ENCODE assay signal across 18 cellular contexts in genomic region chr20:41125530-41126457, GRCh38. TPM values are rescaled to one million over a fixed set of nuclear protein-coding genes. Genes with fewer than 3 reads are reported as not detected.
A peak's percentile ranks its signal among the peaks of the same experiment; 100 is the strongest.
DNase-seq lines count a peak whose midpoint lies in the region; ATAC-seq lines count a peak whose summit lies in the region.
"Had no signal": no experiment of that assay in that cellular context is flagged by ENCODE, and none has a peak within 500 bp of the region (broad histone marks: within the 10 kb centered on the region; RNA-seq: fewer than 3 reads in every experiment).

No MANE protein-coding gene starts in this region.

- H3K36me3 ChIP-seq in CD4-positive, CD25-positive, alpha-beta regulatory T cell (ENCODE audit: control insufficient read depth, insufficient read depth, low read length) = peaks cover 38% of the 10 kb centered on the region
- H3K36me3 ChIP-seq in CD4-positive, alpha-beta memory T cell (ENCODE audit: insufficient read depth, low read length) = peaks cover 35% of the 10 kb centered on the region

- intact Hi-C loops in CD4-positive, alpha-beta memory T cell (cut with micrococcal nuclease) = no loop called here

- H3K27ac Mint-ChIP-seq in CD4-positive, CD25-positive, alpha-beta regulatory T cell = peak overlapping the region; percentile 1 to 76 (median 11)
- H3K27ac Mint-ChIP-seq in CD4-positive, alpha-beta memory T cell = peak overlapping the region in 5 of 7 donors; percentile 7 to 91 (median 42)
- peak overlapping the region; percentile 27 for H3K27ac Mint-ChIP-seq in activated naive CD8-positive, alpha-beta T cell treated with anti-CD3 and anti-CD28 coated beads for 36 hours
- H3K27ac Mint-ChIP-seq in memory B cell = peak overlapping the region; percentile 35

- no peak overlapping the region for H3K4me3 Mint-ChIP-seq in CD4-positive, CD25-positive, alpha-beta regulatory T cell
- no peak overlapping the region for H3K4me3 Mint-ChIP-seq in CD4-positive, alpha-beta memory T cell
- H3K4me3 Mint-ChIP-seq in activated naive CD8-positive, alpha-beta T cell treated with anti-CD3 and anti-CD28 coated beads for 36 hours = no peak overlapping the region
- no peak overlapping the region for H3K4me3 Mint-ChIP-seq in memory B cell

- POLR2A ChIA-PET in CD4-positive, alpha-beta memory T cell (lab: Charles Lee; ENCODE audit: partially characterized antibody) = no interaction called here

- no peak for ATAC-seq in CD4-positive, CD25-positive, alpha-beta regulatory T cell (ENCODE audit: low read depth in 2 of 2)
- ATAC-seq in memory B cell (ENCODE audit: low read depth) = no peak
- ATAC-seq in HG02852 (IDR thresholded peaks at IDR 0.05; ENCODE audit: unreplicated experiment) = no peak
- ATAC-seq: foreskin keratinocyte, left lung had no signal

- peaks cover 48% of the 10 kb centered on the region for H3K36me3 Mint-ChIP-seq in CD4-positive, CD25-positive, alpha-beta regulatory T cell
- peaks cover 37 to 54% of the 10 kb centered on the region in 2 donors for H3K36me3 Mint-ChIP-seq in CD4-positive, alpha-beta memory T cell
- H3K36me3 Mint-ChIP-seq in activated naive CD8-positive, alpha-beta T cell treated with anti-CD3 and anti-CD28 coated beads for 36 hours = peaks cover 20% of the 10 kb centered on the region
- peaks cover 29% of the 10 kb centered on the region for H3K36me3 Mint-ChIP-seq in memory B cell

- peaks cover 8% of the 10 kb centered on the region for H3K4me1 ChIP-seq in CD4-positive, CD25-positive, alpha-beta regulatory T cell (ENCODE audit: control insufficient read depth, insufficient read depth, low read length, poor library complexity, severe bottlenecking)
- H3K4me1 ChIP-seq in CD4-positive, alpha-beta memory T cell (ENCODE audit: insufficient read depth, low read length) = no peaks in the 10 kb centered on the region
- H3K4me1 ChIP-seq: foreskin keratinocyte, left lung, spleen had no signal

- H3K9me3 ChIP-seq in CD4-positive, CD25-positive, alpha-beta regulatory T cell (ENCODE audit: control insufficient read depth in 2 of 2, low read length in 2 of 2) = no peaks in the 10 kb centered on the region
- no peaks in the 10 kb centered on the region for H3K9me3 ChIP-seq in CD4-positive, alpha-beta memory T cell (ENCODE audit: control insufficient read depth in 1 of 2, low read length in 2 of 2)
- H3K9me3 ChIP-seq: left lung, spleen, thoracic aorta had no signal

- CTCF ChIA-PET in CD4-positive, alpha-beta memory T cell (lab: Charles Lee; ENCODE audit: partially characterized antibody) = interaction anchor here (1.0 to 1.3 kb wide), 3 partner anchors 10 to 135 kb away, joined by 3 to 5 read pairs (median 3); no protein-coding TSS in a partner anchor

- peaks cover 0 to 2% (median 0%) of the 10 kb centered on the region in 7 donors for H3K9me3 Mint-ChIP-seq in CD4-positive, CD25-positive, alpha-beta regulatory T cell
- H3K9me3 Mint-ChIP-seq in CD4-positive, alpha-beta memory T cell = peaks cover 0 to 3% (median 0%) of the 10 kb centered on the region in 8 donors
- no peaks in the 10 kb centered on the region for H3K9me3 Mint-ChIP-seq in activated naive CD8-positive, alpha-beta T cell treated with anti-CD3 and anti-CD28 coated beads for 36 hours
- no peaks in the 10 kb centered on the region for H3K9me3 Mint-ChIP-seq in memory B cell

- DNase-seq in CD4-positive, CD25-positive, alpha-beta regulatory T cell = no peak
- DNase-seq in CD4-positive, alpha-beta memory T cell = no peak
- no peak for DNase-seq in activated naive CD8-positive, alpha-beta T cell treated with anti-CD3 and anti-CD28 coated beads for 36 hours
- DNase-seq in memory B cell (ENCODE audit: low spot score in 2 of 2) (no peak), glomerular visceral epithelial cell (ENCODE audit: extremely low spot score) (no peak), DMS53 treated with DMSO at 0.1 percent for 48 hours (lab: John Stamatoyannopoulos, UW; ENCODE audit: unreplicated experiment) (no peak)
- DNase-seq: activated CD4-positive, alpha-beta T cell treated with anti-CD3 and anti-CD28 coated beads for 4 hours; activated T-cell treated with anti-CD3 and anti-CD28 coated beads, Interleukin-2, amount 50 U/mL, for 1 hour; anterior cingulate cortex; foreskin keratinocyte; H7; KG1; left lung; NCI-H2081 treated with DMSO at 0.1 percent for 48 hours; NCI-H510A; spleen had no signal

- H3K4me3 ChIP-seq in CD4-positive, CD25-positive, alpha-beta regulatory T cell (ENCODE audit: low read depth, low read length) = no peak overlapping the region
- no peak overlapping the region for H3K4me3 ChIP-seq in CD4-positive, alpha-beta memory T cell (ENCODE audit: low read length in 2 of 2)
- H3K4me3 ChIP-seq: left lung, spleen, thoracic aorta had no signal

- no peaks in the 10 kb centered on the region for H3K27me3 ChIP-seq in CD4-positive, CD25-positive, alpha-beta regulatory T cell (ENCODE audit: control insufficient read depth, insufficient read depth, low read length)
- no peaks in the 10 kb centered on the region for H3K27me3 ChIP-seq in CD4-positive, alpha-beta memory T cell (ENCODE audit: insufficient read depth, low read length)
- H3K27me3 ChIP-seq: foreskin keratinocyte, left lung, spleen had no signal

- peaks cover 5 to 10% (median 8%) of the 10 kb centered on the region in 4 donors for H3K4me1 Mint-ChIP-seq in CD4-positive, CD25-positive, alpha-beta regulatory T cell
- peaks cover 5 to 10% (median 9%) of the 10 kb centered on the region in 4 donors for H3K4me1 Mint-ChIP-seq in CD4-positive, alpha-beta memory T cell
- H3K4me1 Mint-ChIP-seq in activated naive CD8-positive, alpha-beta T cell treated with anti-CD3 and anti-CD28 coated beads for 36 hours = peaks cover 2% of the 10 kb centered on the region
- H3K4me1 Mint-ChIP-seq in memory B cell = no peaks in the 10 kb centered on the region

- no peaks in the 10 kb centered on the region for H3K27me3 Mint-ChIP-seq in CD4-positive, CD25-positive, alpha-beta regulatory T cell
- H3K27me3 Mint-ChIP-seq in CD4-positive, alpha-beta memory T cell = no peaks in the 10 kb centered on the region
- no peaks in the 10 kb centered on the region for H3K27me3 Mint-ChIP-seq in activated naive CD8-positive, alpha-beta T cell treated with anti-CD3 and anti-CD28 coated beads for 36 hours
- H3K27me3 Mint-ChIP-seq in memory B cell = no peaks in the 10 kb centered on the region

- no peak overlapping the region for H3K27ac ChIP-seq in CD4-positive, CD25-positive, alpha-beta regulatory T cell (ENCODE audit: insufficient read depth, low read length, poor library complexity, severe bottlenecking)
- H3K27ac ChIP-seq in CD4-positive, alpha-beta memory T cell (ENCODE audit: low read depth, low read length) = no peak overlapping the region
- H3K27ac ChIP-seq: foreskin keratinocyte, left lung, thoracic aorta had no signal

RNA-seq across cellular contexts. Expression of gene PLCG1, which starts 11.5 kb away (rescaled TPM):
- total RNA-seq in CD4-positive, CD25-positive, alpha-beta regulatory T cell = 540 TPM
- 10 to 100 TPM; 30.4 to 36.1 (median 33.0) TPM for polyA plus RNA-seq in CD4-positive, CD25-positive, alpha-beta regulatory T cell
- 100 to 1,000 TPM; 319 to 320 TPM for total RNA-seq in CD4-positive, alpha-beta memory T cell
- 10 to 100 TPM; 22.8 to 68.7 TPM for polyA plus RNA-seq in CD4-positive, alpha-beta memory T cell
- 100 to 1,000 TPM; 156 to 162 TPM for total RNA-seq in activated naive CD8-positive, alpha-beta T cell treated with anti-CD3 and anti-CD28 coated beads for 36 hours
